ENCODE assay signal across 13 cellular contexts in genomic region chr3:126530171-126531050, GRCh38. TPM values are rescaled to one million over a fixed set of nuclear protein-coding genes. Genes with fewer than 3 reads are reported as not detected.
DNase-seq lines count a peak whose midpoint lies in the region; ATAC-seq, FAIRE-seq and TF ChIP-seq lines count a peak whose summit lies in the region.
"Had no signal": no experiment of that assay in that cellular context is flagged by ENCODE, and none has a peak within 500 bp of the region (broad histone marks: within the 10 kb centered on the region; RNA-seq: fewer than 3 reads in every experiment).

No MANE protein-coding gene starts in this region.

- H3K27me3 ChIP-seq in BLaER1 treated with 17β-estradiol and CSF1 and Interleukin-3, amounts not matched to agents 10 nM and 100 nM: peaks cover 0 to 11% (median 6%) of the 10 kb centered on the region in 11 experiments; a peak in 15 of 22 replicates
- H3K27me3 ChIP-seq in GM12878 (replicated peaks in 1 of 2; ENCODE audit: control insufficient read depth in 2 of 2, insufficient read depth in 2 of 2, low read length in 1 of 2) (no peaks in the 10 kb centered on the region), mesenchymal stem cell (ENCODE audit: control insufficient read depth in 1 of 2, insufficient read depth in 1 of 2, low read length in 2 of 2) (peaks cover 21 to 63% of the 10 kb centered on the region in 2 experiments)

- H4K20me1 ChIP-seq in BLaER1 treated with 17β-estradiol and CSF1 and Interleukin-3, amounts not matched to agents 10 nM and 100 nM: peaks cover 0 to 7% (median 0%) of the 10 kb centered on the region in 11 experiments; a peak in 4 of 22 replicates
- H4K20me1 ChIP-seq in GM12878 (ENCODE audit: control insufficient read depth, insufficient read depth): no peaks in the 10 kb centered on the region

- 33% methylated on average over 17 of the region's 18 CpGs for WGBS in GM12878 (ENCODE audit: insufficient coverage, insufficient replicate concordance, low lambda C conversion rate, missing lambda C conversion rate)
- WGBS in mesenchymal stem cell: 86% methylated on average over 18 of the region's 18 CpGs

- H2BK5ac ChIP-seq in mesenchymal stem cell (ENCODE audit: low read depth, low read length, poor library complexity, severe bottlenecking): no peak overlapping the region

- peak overlapping the region; percentile 74 to 96 (median 86) for H3K27ac ChIP-seq in BLaER1 treated with 17β-estradiol and CSF1 and Interleukin-3, amounts not matched to agents 10 nM and 100 nM
- H3K27ac ChIP-seq in GM12878 (ENCODE audit: control insufficient read depth, insufficient read depth) (no peak overlapping the region), mesenchymal stem cell (ENCODE audit: low read length, poor library complexity, severe bottlenecking) (no peak overlapping the region)

- H3K79me2 ChIP-seq in GM12878 (ENCODE audit: control insufficient read depth, insufficient read depth, low read length): no peaks in the 10 kb centered on the region

- H3K4ac ChIP-seq in mesenchymal stem cell (ENCODE audit: low read depth in 1 of 2, low read length in 2 of 2): no peak overlapping the region

- H3K4me1 ChIP-seq in BLaER1 treated with 17β-estradiol and CSF1 and Interleukin-3, amounts not matched to agents 10 nM and 100 nM: peaks cover 48 to 91% (median 68%) of the 10 kb centered on the region in 10 experiments
- H3K4me1 ChIP-seq in GM12878 (ENCODE audit: control insufficient read depth, insufficient read depth, low read length): no peaks in the 10 kb centered on the region
- peaks cover 18% of the 10 kb centered on the region for H3K4me1 ChIP-seq in mesenchymal stem cell (ENCODE audit: control insufficient read depth, insufficient read depth, low read depth, low read length)

- H3K18ac ChIP-seq in mesenchymal stem cell (ENCODE audit: low read depth in 1 of 2, low read length in 2 of 2): no peak overlapping the region

- no peak overlapping the region for H2BK15ac ChIP-seq in mesenchymal stem cell (ENCODE audit: low read depth, poor library complexity, severe bottlenecking)

- peak overlapping the region; percentile 85 to 99 (median 93) for H3K4me2 ChIP-seq in BLaER1 treated with 17β-estradiol and CSF1 and Interleukin-3, amounts not matched to agents 10 nM and 100 nM
- H3K4me2 ChIP-seq in GM12878 (ENCODE audit: control insufficient read depth, insufficient read depth) (no peak overlapping the region), mesenchymal stem cell (ENCODE audit: low read length, poor library complexity, severe bottlenecking) (no peak overlapping the region)

- POLR2A ChIA-PET in GM12878 (lab: Charles Lee): no interaction called here

- H2AFZ ChIP-seq in GM12878 (ENCODE audit: control insufficient read depth, low read depth, low read length) (no peak overlapping the region), mesenchymal stem cell (ENCODE audit: low read depth, low read length) (no peak overlapping the region)

- no peak overlapping the region for H2BK120ac ChIP-seq in mesenchymal stem cell (ENCODE audit: low read depth, low read length)

- no peak for FAIRE-seq in GM12878 (lab: Jason Lieb, UNC)
- FAIRE-seq: endometrium had no signal

- CTCF ChIA-PET in GM12878 (lab: Yijun Ruan, JAX): interaction anchor here (0.6 kb wide), 1 partner anchor 8 kb away, joined by 3 read pairs; no protein-coding TSS in a partner anchor

- no peak for TF ChIP-seq POLR2A in GM12878 (IDR thresholded peaks at IDR 0.05; ENCODE audit: low read depth, low read length)

- ATAC-seq in HG03354 (IDR thresholded peaks at IDR 0.05; ENCODE audit: poor library complexity, severe bottlenecking, unreplicated experiment) (peak; percentile 57), GM12878 (peak; percentile 54), GM18519 (IDR thresholded peaks at IDR 0.05; ENCODE audit: low FRiP score, unreplicated experiment) (no peak)

- H3K9ac ChIP-seq in BLaER1 treated with 17β-estradiol and CSF1 and Interleukin-3, amounts not matched to agents 10 nM and 100 nM: peak overlapping the region; percentile 67 to 83 (median 73)
- H3K9ac ChIP-seq in GM12878 (ENCODE audit: control insufficient read depth, insufficient read depth, low read length): no peak overlapping the region
- H3K9ac ChIP-seq in mesenchymal stem cell (ENCODE audit: low read length): no peak overlapping the region

- no peaks in the 10 kb centered on the region for H3K36me3 ChIP-seq in BLaER1 treated with 17β-estradiol and CSF1 and Interleukin-3, amounts not matched to agents 10 nM and 100 nM
- H3K36me3 ChIP-seq in GM12878 (ENCODE audit: control insufficient read depth in 2 of 2, insufficient read depth in 2 of 2, low read length in 1 of 2) (no peaks in the 10 kb centered on the region), mesenchymal stem cell (ENCODE audit: control insufficient read depth in 1 of 2, insufficient read depth in 2 of 2, low read depth in 1 of 2, low read length in 2 of 2) (no peaks in the 10 kb centered on the region)

- TF ChIP-seq EP300 in GM12878 (IDR thresholded peaks at IDR 0.05; ENCODE audit: borderline replicate concordance in 1 of 2, control insufficient read depth in 1 of 2, low read depth in 2 of 2, low read length in 2 of 2): no peak

- BruUV-seq in GM12878 (replicated peaks; lab: Mats Ljungman, UMichigan): no TSS peak

- no peak for TF ChIP-seq RAD21 in GM12878 (IDR thresholded peaks at IDR 0.05; ENCODE audit: insufficient read depth, low read depth, low read length)

- in situ Hi-C loops in GM12878 (cut with MboI): no loop called here

- RAD21 ChIA-PET in GM12878 (lab: Charles Lee; ENCODE audit: unreplicated experiment): no interaction called here

- peak overlapping the region in 8 of 10 experiments; percentile 2 to 56 (median 38); a peak in 10 of 20 replicates for H3K4me3 ChIP-seq in BLaER1 treated with 17β-estradiol and CSF1 and Interleukin-3, amounts not matched to agents 10 nM and 100 nM
- H3K4me3 ChIP-seq in GM12878 (no peak overlapping the region), mesenchymal stem cell (ENCODE audit: insufficient read depth in 1 of 2, low read depth in 1 of 2, low read length in 2 of 2) (no peak overlapping the region)

- DNase-seq in GM12878 (ENCODE audit: low read depth, low spot score) (no peak), mesenchymal stem cell (no peak), NCI-H1436 treated with DMSO at 0.1 percent for 48 hours (lab: John Stamatoyannopoulos, UW) (no peak), DMS 273 (lab: John Stamatoyannopoulos, UW; ENCODE audit: unreplicated experiment) (no peak)
- no peak for DNase-seq in stimulated activated CD4-positive, alpha-beta T cell treated with anti-CD3 and anti-CD28 coated beads, Interleukin-4, amount 100 ng/mL, for 24 hours
- DNase-seq: activated CD4-positive, alpha-beta T cell treated with anti-CD3 and anti-CD28 coated beads for 1 hour; OCI-M1 had no signal

- SMC1A ChIA-PET in GM12878 (lab: Charles Lee; ENCODE audit: uncharacterized antibody, unreplicated experiment): no interaction called here

- no peak overlapping the region for H4K8ac ChIP-seq in mesenchymal stem cell (ENCODE audit: low read length)

- H3K14ac ChIP-seq in mesenchymal stem cell (ENCODE audit: low read length in 2 of 2): no peak overlapping the region

- no peaks in the 10 kb centered on the region for H3K79me1 ChIP-seq in mesenchymal stem cell (replicated peaks; ENCODE audit: low read length, poor library complexity, severe bottlenecking)

- intact Hi-C loops in GM12878 (cut with micrococcal nuclease; ENCODE audit: unreplicated experiment): no loop called here

- H4K91ac ChIP-seq in mesenchymal stem cell (ENCODE audit: low read length): peak overlapping the region; percentile 52

- peaks cover 0 to 14% (median 0%) of the 10 kb centered on the region in 11 experiments; a peak in 1 of 22 replicates for H3K9me3 ChIP-seq in BLaER1 treated with 17β-estradiol and CSF1 and Interleukin-3, amounts not matched to agents 10 nM and 100 nM (replicated peaks in 1 of 11)
- H3K9me3 ChIP-seq in GM12878 (replicated peaks; ENCODE audit: control insufficient read depth, insufficient read depth, low read length): no peaks in the 10 kb centered on the region
- H3K9me3 ChIP-seq in mesenchymal stem cell (ENCODE audit: control insufficient read depth, low read length): no peaks in the 10 kb centered on the region

- no peak for TF ChIP-seq CTCF in GM12878 (IDR thresholded peaks at IDR 0.05 in 2 of 3, conservative IDR thresholded peaks at IDR 0.05 in 1 of 3; ENCODE audit: control insufficient read depth in 2 of 3, extremely low read depth in 1 of 3, insufficient read depth in 1 of 3, low read depth in 3 of 3, low read length in 3 of 3)

- H3K23ac ChIP-seq in mesenchymal stem cell (ENCODE audit: low read length in 2 of 2): no peak overlapping the region

- no peak overlapping the region for H2BK12ac ChIP-seq in mesenchymal stem cell (ENCODE audit: low read length in 2 of 2)

- H2AK5ac ChIP-seq in mesenchymal stem cell (ENCODE audit: low read length, severe bottlenecking): no peak overlapping the region

RNA-seq across cellular contexts. Expression of gene CHST13, which starts 6.5 kb away (rescaled TPM):
- not detected in 2 replicates for total RNA-seq in GM12878 (2013; cell fraction: nucleolus; rRNA removed)
- total RNA-seq in GM12878 (2014; rRNA removed) (not detected in 2 replicates), GM12878 (2014; rRNA removed; fragmentation: Illumina TruSeq; extraction: Trizol) (not detected in 2 replicates), GM12878 (2021) (not detected in 2 replicates)
- polyA plus RNA-seq in GM12878 (2011; ENCODE audit: low read depth): not detected
- polyA plus RNA-seq in GM12878 (2011; rRNA removed) (not detected in 2 replicates), GM12878 (2014; fragmentation: Illumina TruSeq; extraction: Trizol) (not detected in 2 replicates), GM12878 (2014; fragmentation: Nextera tagmentation; extraction: Ambion mirVana) (not detected), GM12878 (2014; rRNA removed) (not detected in 2 replicates), GM12878 (2016; fragmentation: Nextera tagmentation; extraction: Ambion mirVana) (not detected)
- not detected in 2 replicates for polyA plus RNA-seq in GM12878 (2011; cell fraction: cytosol; rRNA removed)
- polyA plus RNA-seq in GM12878 (2011; cell fraction: nucleus; rRNA removed): not detected in 2 replicates
- polyA plus RNA-seq in GM12878 (2012): not detected in 2 replicates
- not detected in 2 replicates for polyA minus RNA-seq in GM12878 (2011; rRNA and poly(A)+ RNA removed)
- polyA minus RNA-seq in GM12878 (2011; cell fraction: cytosol; rRNA and poly(A)+ RNA removed): not detected in 2 replicates
- not detected in 2 replicates for polyA minus RNA-seq in GM12878 (2011; cell fraction: nucleus; rRNA and poly(A)+ RNA removed)
- not detected for polyA plus RNA-seq in mesenchymal stem cell (2013, experiment 1 of 2)
- polyA plus RNA-seq in mesenchymal stem cell (2013, experiment 2 of 2): not detected
- total RNA-seq: M059J, osteocyte had no signal

RNA-seq across cellular contexts. Expression of gene UROC1, which starts 12.8 kb away (rescaled TPM):
- not detected in 2 replicates for total RNA-seq in GM12878 (2013; cell fraction: nucleolus; rRNA removed)
- total RNA-seq in GM12878 (2014; rRNA removed) (not detected in 2 replicates), GM12878 (2014; rRNA removed; fragmentation: Illumina TruSeq; extraction: Trizol) (not detected in 2 replicates), GM12878 (2021) (not detected in 2 replicates)
- polyA plus RNA-seq in GM12878 (2011; ENCODE audit: low read depth): not detected
- polyA plus RNA-seq in GM12878 (2011; rRNA removed) (not detected in 2 replicates), GM12878 (2014; fragmentation: Illumina TruSeq; extraction: Trizol) (not detected in 2 replicates), GM12878 (2014; fragmentation: Nextera tagmentation; extraction: Ambion mirVana) (not detected), GM12878 (2014; rRNA removed) (not detected in 2 replicates), GM12878 (2016; fragmentation: Nextera tagmentation; extraction: Ambion mirVana) (under 1 TPM in 1 of 2 experiments, not detected in 1; 0.04 TPM)
- polyA plus RNA-seq in GM12878 (2011; cell fraction: cytosol; rRNA removed): not detected in 2 replicates
- polyA plus RNA-seq in GM12878 (2011; cell fraction: nucleus; rRNA removed): not detected in 2 replicates
- not detected in 2 replicates for polyA plus RNA-seq in GM12878 (2012)
- not detected in 2 replicates for polyA minus RNA-seq in GM12878 (2011; rRNA and poly(A)+ RNA removed)
- not detected in 2 replicates for polyA minus RNA-seq in GM12878 (2011; cell fraction: cytosol; rRNA and poly(A)+ RNA removed)
- polyA minus RNA-seq in GM12878 (2011; cell fraction: nucleus; rRNA and poly(A)+ RNA removed): not detected in 2 replicates
- not detected for polyA plus RNA-seq in mesenchymal stem cell (2013, experiment 1 of 2)
- not detected for polyA plus RNA-seq in mesenchymal stem cell (2013, experiment 2 of 2)
- total RNA-seq: osteocyte had no signal

RNA-seq across cellular contexts. Expression of gene C3orf22, which starts 28.3 kb away (rescaled TPM):
- total RNA-seq in GM12878 (2013; cell fraction: nucleolus; rRNA removed): not detected in 2 replicates
- total RNA-seq in GM12878 (2014; rRNA removed) (not detected in 2 replicates), GM12878 (2014; rRNA removed; fragmentation: Illumina TruSeq; extraction: Trizol) (not detected in 2 replicates), GM12878 (2021) (not detected in 2 replicates)
- not detected for polyA plus RNA-seq in GM12878 (2011; ENCODE audit: low read depth)
- polyA plus RNA-seq in GM12878 (2011; rRNA removed) (not detected in 2 replicates), GM12878 (2014; fragmentation: Illumina TruSeq; extraction: Trizol) (not detected in 2 replicates), GM12878 (2014; fragmentation: Nextera tagmentation; extraction: Ambion mirVana) (not detected), GM12878 (2014; rRNA removed) (not detected in 2 replicates), GM12878 (2016; fragmentation: Nextera tagmentation; extraction: Ambion mirVana) (not detected)
- not detected in 2 replicates for polyA plus RNA-seq in GM12878 (2011; cell fraction: cytosol; rRNA removed)
- polyA plus RNA-seq in GM12878 (2011; cell fraction: nucleus; rRNA removed): not detected in 2 replicates
- polyA plus RNA-seq in GM12878 (2012): not detected in 2 replicates
- polyA minus RNA-seq in GM12878 (2011; rRNA and poly(A)+ RNA removed): not detected in 2 replicates
- polyA minus RNA-seq in GM12878 (2011; cell fraction: cytosol; rRNA and poly(A)+ RNA removed): not detected in 2 replicates
- polyA minus RNA-seq in GM12878 (2011; cell fraction: nucleus; rRNA and poly(A)+ RNA removed): not detected in 2 replicates
- not detected for polyA plus RNA-seq in mesenchymal stem cell (2013, experiment 1 of 2)
- not detected for polyA plus RNA-seq in mesenchymal stem cell (2013, experiment 2 of 2)
- total RNA-seq: M059J, osteocyte had no signal

RNA-seq across cellular contexts. Expression of gene ZXDC, which starts 54.7 kb away (rescaled TPM):
- total RNA-seq in GM12878 (2013; cell fraction: nucleolus; rRNA removed): 79.9 and 87.5 TPM in 2 replicates
- total RNA-seq in GM12878 (2014; rRNA removed): 12.9 and 15.0 TPM in 2 replicates
- total RNA-seq in GM12878 (2014; rRNA removed; fragmentation: Illumina TruSeq; extraction: Trizol): 7.5 and 8.1 TPM in 2 replicates
- 14.7 and 15.3 TPM in 2 replicates for total RNA-seq in GM12878 (2021)
- 7.5 TPM for polyA plus RNA-seq in GM12878 (2011; ENCODE audit: low read depth)
- polyA plus RNA-seq in GM12878 (2011; rRNA removed): 6.9 and 12.9 TPM in 2 replicates
- polyA plus RNA-seq in GM12878 (2011; cell fraction: cytosol; rRNA removed): 14.2 and 16.0 TPM in 2 replicates
- polyA plus RNA-seq in GM12878 (2011; cell fraction: nucleus; rRNA removed): 42.0 and 49.6 TPM in 2 replicates
- polyA plus RNA-seq in GM12878 (2012): 7.6 and 8.6 TPM in 2 replicates
- polyA plus RNA-seq in GM12878 (2014; fragmentation: Illumina TruSeq; extraction: Trizol): 5.8 and 8.9 TPM in 2 replicates
- polyA plus RNA-seq in GM12878 (2014; fragmentation: Nextera tagmentation; extraction: Ambion mirVana): 1 to 10 TPM in 1 of 2 experiments, under 1 TPM in 1; 0.72 to 1.2 TPM
- polyA plus RNA-seq in GM12878 (2014; rRNA removed): 12.1 and 13.7 TPM in 2 replicates
- 1 to 10 TPM; 1.3 to 6.6 TPM for polyA plus RNA-seq in GM12878 (2016; fragmentation: Nextera tagmentation; extraction: Ambion mirVana)
- polyA minus RNA-seq in GM12878 (2011; rRNA and poly(A)+ RNA removed): 19.6 and 25.7 TPM in 2 replicates
- 9.1 and 10.8 TPM in 2 replicates for polyA minus RNA-seq in GM12878 (2011; cell fraction: cytosol; rRNA and poly(A)+ RNA removed)
- 25.8 and 39.0 TPM in 2 replicates for polyA minus RNA-seq in GM12878 (2011; cell fraction: nucleus; rRNA and poly(A)+ RNA removed)
- 6.3 TPM for polyA plus RNA-seq in mesenchymal stem cell (2013, experiment 1 of 2)
- polyA plus RNA-seq in mesenchymal stem cell (2013, experiment 2 of 2): 6.1 TPM

Comparison
In these comparisons a context has a peak if more than half of its experiments do, and no peak if none do; other contexts are left out.
1. H3K27ac ChIP-seq: peak in BLaER1 treated with 17β-estradiol and CSF1 and Interleukin-3, amounts not matched to agents 10 nM and 100 nM (11 of 11); none in GM12878 (single experiment) and mesenchymal stem cell (single experiment).
2. H3K4me2 ChIP-seq: peak in BLaER1 treated with 17β-estradiol and CSF1 and Interleukin-3, amounts not matched to agents 10 nM and 100 nM (11 of 11); none in GM12878 (single experiment) and mesenchymal stem cell (single experiment).
3. H3K4me3 ChIP-seq: peak in BLaER1 treated with 17β-estradiol and CSF1 and Interleukin-3, amounts not matched to agents 10 nM and 100 nM (8 of 10); none in GM12878 (single experiment) and mesenchymal stem cell (0 of 2).
4. H3K9ac ChIP-seq: peak in BLaER1 treated with 17β-estradiol and CSF1 and Interleukin-3, amounts not matched to agents 10 nM and 100 nM (11 of 11); none in GM12878 (single experiment) and mesenchymal stem cell (single experiment).